Comparison of ENCODE assay signal across 8 cellular contexts in genomic region chr5:21919417-21920022, GRCh38.
DNase-seq lines count a peak whose midpoint lies in the region; ATAC-seq and TF ChIP-seq lines count a peak whose summit lies in the region.

No MANE protein-coding gene starts in this region.

- no peaks in the 10 kb centered on the region for H3K36me3 ChIP-seq in left lung

- H3K4me1 ChIP-seq in left lung, result no peaks in the 10 kb centered on the region

- H3K27ac ChIP-seq in left lung, result no peak overlapping the region

- ATAC-seq in GM19438 (IDR thresholded peaks at IDR 0.05; ENCODE audit: low read depth, unreplicated experiment), result peak; percentile 78
- peak; percentile 95 for ATAC-seq in HG03196 (IDR thresholded peaks at IDR 0.05; ENCODE audit: unreplicated experiment)
- peak; percentile 57 for ATAC-seq in left lung

- intact Hi-C loops in left lung (cut with DNase I), result no loop called here

- no peaks in the 10 kb centered on the region for H3K9me3 ChIP-seq in left lung

- H3K27me3 ChIP-seq in left lung, result no peaks in the 10 kb centered on the region

- peak in 1 of 2 donors; percentile 55 for TF ChIP-seq CTCF in left lung (IDR thresholded peaks at IDR 0.05)

- H3K4me3 ChIP-seq in left lung, result no peak overlapping the region

- DNase-seq in DMS153 (lab: John Stamatoyannopoulos, UW) (peak; percentile 33), NCI-H226 (peak; percentile 33), astrocyte of the hippocampus (ENCODE audit: low read depth, low spot score) (peak; percentile 63), left lung (no peak), occipital lobe (lab: John Stamatoyannopoulos, UW) (no peak)
- DNase-seq in activated naive CD4-positive, alpha-beta T cell (lab: John Stamatoyannopoulos, UW), result no peak

Comparison
In these comparisons a context has a peak if more than half of its experiments do, and no peak if none do; other contexts are left out.
1. DNase-seq: peak in DMS153 (single experiment), NCI-H226 (single experiment) and astrocyte of the hippocampus (single experiment); none in left lung (0 of 2), activated naive CD4-positive, alpha-beta T cell (0 of 4) and occipital lobe (single experiment).
2. Peak in every context shown above with its lines, with median percentiles within 50 percentile points of each other: ATAC-seq.